Comparison of ENCODE assay signal across 28 cellular contexts in the genomic region with DNA sequence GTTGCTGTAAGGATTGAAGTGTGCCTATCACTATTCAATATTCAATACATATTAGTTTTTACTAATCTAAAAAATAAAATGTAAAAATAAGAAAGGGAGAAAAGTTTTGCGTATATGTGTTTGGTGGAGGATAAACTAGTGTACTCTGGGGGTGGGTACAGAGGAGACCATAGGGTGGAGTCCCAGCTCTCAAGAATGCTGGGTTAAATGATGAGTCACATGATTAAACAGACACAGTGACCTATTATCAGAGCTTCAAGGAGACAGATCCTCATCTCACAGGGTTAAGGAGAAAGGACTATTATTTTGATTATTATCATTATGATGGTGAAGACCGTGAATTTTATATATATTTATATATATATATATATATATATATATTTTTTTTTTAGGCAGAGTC.
"Had no signal": no experiment of that assay in that cellular context is flagged by ENCODE, and none has a peak within 500 bp of the region (broad histone marks: within the 10 kb centered on the region; RNA-seq: fewer than 3 reads in every experiment).

No MANE protein-coding gene starts in this region.

- H3K36me3 Mint-ChIP-seq: activated CD4-positive, alpha-beta memory T cell treated with anti-CD3 and anti-CD28 coated beads for 36 hours; activated naive CD4-positive, alpha-beta T cell treated with anti-CD3 and anti-CD28 coated beads, Interleukin-2, amount 10 ng/mL, durations not matched to agents 7 days and 5 days; activated naive CD8-positive, alpha-beta T cell treated with anti-CD3 and anti-CD28 coated beads for 36 hours had no signal

- H3K4me1 Mint-ChIP-seq: activated naive CD4-positive, alpha-beta T cell treated with anti-CD3 and anti-CD28 coated beads, Interleukin-2, amount 10 ng/mL, durations not matched to agents 7 days and 5 days; activated naive CD8-positive, alpha-beta T cell treated with anti-CD3 and anti-CD28 coated beads for 36 hours had no signal

- H3K27me3 ChIP-seq: MG63, SJCRH30 had no signal

- H3K27me3 Mint-ChIP-seq: activated CD4-positive, alpha-beta memory T cell treated with anti-CD3 and anti-CD28 coated beads for 36 hours; activated naive CD8-positive, alpha-beta T cell treated with anti-CD3 and anti-CD28 coated beads for 36 hours had no signal

- H3K9me3 Mint-ChIP-seq: activated CD4-positive, alpha-beta memory T cell treated with anti-CD3 and anti-CD28 coated beads for 36 hours; activated naive CD4-positive, alpha-beta T cell treated with anti-CD3 and anti-CD28 coated beads, Interleukin-2, amount 10 ng/mL, durations not matched to agents 7 days and 5 days; activated naive CD8-positive, alpha-beta T cell treated with anti-CD3 and anti-CD28 coated beads for 36 hours; activated T-cell treated with anti-CD3 and anti-CD28 coated beads, Interleukin-2, amount 50 U/mL, for 4 hours; activated T-helper 1 cell treated with anti-CD3 and anti-CD28 coated beads, Interleukin-12 subunit alpha, Interleukin-12 subunit beta, Interleukin-2, Interleukin-4 antibody, amounts not matched to agents 30 ng/mL and 10 ng/mL and 1 ng/mL, durations not matched to agents 14 hours and 24 hours and 36 hours; brain had no signal

- H3K27ac Mint-ChIP-seq: activated CD4-positive, alpha-beta memory T cell treated with anti-CD3 and anti-CD28 coated beads for 36 hours; activated naive CD4-positive, alpha-beta T cell treated with anti-CD3 and anti-CD28 coated beads, Interleukin-2, amount 10 ng/mL, durations not matched to agents 7 days and 5 days; activated naive CD8-positive, alpha-beta T cell treated with anti-CD3 and anti-CD28 coated beads for 36 hours; activated T-helper 1 cell treated with anti-CD3 and anti-CD28 coated beads, Interleukin-12 subunit alpha, Interleukin-12 subunit beta, Interleukin-2, Interleukin-4 antibody, amounts not matched to agents 30 ng/mL and 10 ng/mL and 1 ng/mL, durations not matched to agents 14 hours and 24 hours and 36 hours had no signal

- FAIRE-seq: colon had no signal

- ATAC-seq: activated T-cell treated with anti-CD3 and anti-CD28 coated beads, Interleukin-2, amount 50 U/mL, for 4 hours had no signal

- H3K4me3 ChIP-seq: MG63, PC-9, SJCRH30, SK-N-MC had no signal

- DNase-seq: activated CD4-positive, alpha-beta memory T cell treated with anti-CD3 and anti-CD28 coated beads for 36 hours; activated CD4-positive, alpha-beta T cell treated with anti-CD3 and anti-CD28 coated beads, Interleukin-2, amount 50 U/mL, for 1 hour; activated CD8-positive, alpha-beta memory T cell treated with anti-CD3 and anti-CD28 coated beads, Interleukin-2, amount 50 U/mL, for 4 hours; activated naive CD4-positive, alpha-beta T cell treated with anti-CD3 and anti-CD28 coated beads, Interleukin-2, amount 10 ng/mL, durations not matched to agents 7 days and 5 days; activated naive CD8-positive, alpha-beta T cell treated with anti-CD3 and anti-CD28 coated beads for 36 hours; activated T-cell treated with anti-CD3 and anti-CD28 coated beads for 4 hours; activated T-cell treated with anti-CD3 and anti-CD28 coated beads, Interleukin-2, amount 50 U/mL, for 4 hours; central memory CD4-positive, alpha-beta T cell; Kasumi-1; KG1; MG63; NCI-H1048; NCI-H1436 treated with DMSO at 0.1 percent for 48 hours; NCI-H1694 treated with DMSO at 0.1 percent for 48 hours; NCI-H2029; NCI-H2171; NCI-H510A; NCI-H526; NCI-H748 treated with DMSO at 0.1 percent for 48 hours; NK-92 treated with Interleukin-12 subunit alpha and Interleukin-12 subunit beta, amount 100 ng/mL, for 24 hours; PC-9; SHP77; SJCRH30; T1000 had no signal

- H3K36me3 ChIP-seq: MG63, SJCRH30 had no signal

- H3K4me3 Mint-ChIP-seq: activated CD4-positive, alpha-beta memory T cell treated with anti-CD3 and anti-CD28 coated beads for 36 hours; activated naive CD4-positive, alpha-beta T cell treated with anti-CD3 and anti-CD28 coated beads, Interleukin-2, amount 10 ng/mL, durations not matched to agents 7 days and 5 days; activated naive CD8-positive, alpha-beta T cell treated with anti-CD3 and anti-CD28 coated beads for 36 hours; activated T-cell treated with anti-CD3 and anti-CD28 coated beads, Interleukin-2, amount 50 U/mL, for 4 hours; activated T-helper 1 cell treated with anti-CD3 and anti-CD28 coated beads, Interleukin-12 subunit alpha, Interleukin-12 subunit beta, Interleukin-2, Interleukin-4 antibody, amounts not matched to agents 30 ng/mL and 10 ng/mL and 1 ng/mL, durations not matched to agents 14 hours and 24 hours and 36 hours; brain had no signal
